In genomic region chr12:65728348-65728912, GRCh38 we compare ENCODE assay signal across 10 cellular contexts.
DNase-seq lines count a peak whose midpoint lies in the region; TF ChIP-seq lines count a peak whose summit lies in the region.
"Had no signal": no experiment of that assay in that cellular context is flagged by ENCODE, and none has a peak within 500 bp of the region (broad histone marks: within the 10 kb centered on the region; RNA-seq: fewer than 3 reads in every experiment).

No MANE protein-coding gene starts in this region.

- H3K27me3 ChIP-seq in hepatocyte: peaks cover 43% of the 10 kb centered on the region

- no peaks in the 10 kb centered on the region for H3K79me2 ChIP-seq in hepatocyte

- CTCF ChIA-PET in HEK293 (lab: Yijun Ruan, JAX): interaction anchor here (0.7 to 1.4 kb wide), 5 partner anchors 17 to 428 kb away, joined by 3 to 5 read pairs (median 4); no protein-coding TSS in a partner anchor

- TF ChIP-seq CTCF in HEK293 (tag by site-specific recombination; IDR thresholded peaks at IDR 0.05): no peak
- TF ChIP-seq CTCF in astrocyte of the cerebellum (IDR thresholded peaks at IDR 0.05; ENCODE audit: low read depth, low read length, missing control alignments): no peak
- no peak for TF ChIP-seq CTCF in hepatocyte (IDR thresholded peaks at IDR 0.05; ENCODE audit: poor library complexity)

- no peak overlapping the region for H2AFZ ChIP-seq in hepatocyte

- H3K9me2 ChIP-seq in hepatocyte (replicated peaks; ENCODE audit: insufficient read depth): no peaks in the 10 kb centered on the region

- H4K20me1 ChIP-seq in hepatocyte (ENCODE audit: insufficient read depth, poor library complexity, severe bottlenecking): no peaks in the 10 kb centered on the region

- DNase-seq in astrocyte of the cerebellum (ENCODE audit: low read depth) (no peak), hepatocyte (ENCODE audit: low spot score) (no peak), skeletal muscle cell (ENCODE audit: low read depth) (no peak), LoVo (ENCODE audit: low spot score) (no peak), NCI-H345 treated with DMSO at 0.1 percent for 48 hours (lab: John Stamatoyannopoulos, UW; ENCODE audit: unreplicated experiment) (no peak), kidney tubule cell (ENCODE audit: low spot score) (no peak)
- DNase-seq: NCI-H446, T1000 had no signal

- POLR2A ChIA-PET in HEK293 (lab: Yijun Ruan, JAX): interaction anchor here (1.4 to 3.4 kb wide), 3 partner anchors 13 to 96 kb away, joined by 3 to 21 read pairs (median 3); partner anchors contain the start of gene HMGA2

- no peaks in the 10 kb centered on the region for H3K9me3 ChIP-seq in HEK293 (ENCODE audit: control insufficient read depth, insufficient read depth, low read depth, low read length)
- H3K9me3 ChIP-seq in hepatocyte (ENCODE audit: low read depth): no peaks in the 10 kb centered on the region
- H3K9me3 ChIP-seq: pancreas had no signal

- H3K27ac ChIP-seq in HEK293 (ENCODE audit: extremely low read depth, low read depth, low read length) (peak overlapping the region; percentile 72; the same call in 1 of the 2 replicates), hepatocyte (no peak overlapping the region)
- H3K27ac ChIP-seq: pancreas had no signal

- H3K36me3 ChIP-seq in HEK293 (ENCODE audit: control insufficient read depth in 2 of 2, insufficient read depth in 1 of 2, low read length in 2 of 2) (no peaks in the 10 kb centered on the region), hepatocyte (replicated peaks; ENCODE audit: insufficient read depth, low read depth) (no peaks in the 10 kb centered on the region)
- H3K36me3 ChIP-seq: pancreas had no signal

- H3K4me3 ChIP-seq in HEK293 (ENCODE audit: low read depth, low read length) (peak overlapping the region; percentile 66), astrocyte of the cerebellum (ENCODE audit: low read depth, low read length) (peak overlapping the region; percentile 58), hepatocyte (peak overlapping the region; percentile 48), skeletal muscle cell (ENCODE audit: low read depth, low read length) (peak overlapping the region; percentile 66)
- H3K4me3 ChIP-seq: pancreas had no signal

- 15% methylated on average over 8 of the region's 8 CpGs for WGBS in hepatocyte (ENCODE audit: low lambda C conversion rate, missing lambda C conversion rate)

- peaks cover 3% of the 10 kb centered on the region; the same call in 1 of the 2 replicates for H3K4me1 ChIP-seq in HEK293 (ENCODE audit: control insufficient read depth, insufficient read depth, low read length)
- H3K4me1 ChIP-seq in hepatocyte (ENCODE audit: insufficient read depth): peaks cover 5% of the 10 kb centered on the region

- in situ Hi-C loops in astrocyte of the cerebellum (cut with HindIII; ENCODE audit: low sequenced_read_pairs): no loop called here

- H3K4me2 ChIP-seq in hepatocyte: peak overlapping the region; percentile 92

TF ChIP-seq in HEK293, 187 proteins besides CTCF, POLR2A, EP300 and RAD21:
- TF ChIP-seq PRDM4 (tag by site-specific recombination; IDR thresholded peaks at IDR 0.05): peak; percentile 73
- no peak for TF ChIP-seq ZNF266 (tag by site-specific recombination; IDR thresholded peaks at IDR 0.05; ENCODE audit: low read depth)
- no peak for TF ChIP-seq ZNF510 (tag by site-specific recombination; IDR thresholded peaks at IDR 0.05; ENCODE audit: insufficient replicate concordance)
TF ChIP-seq in HEK293: peak in this region for 1.
